ENCODE assay signal across 16 cellular contexts in genomic region chr12:128026696-128027574, GRCh38.
"Had no signal": no experiment of that assay in that cellular context is flagged by ENCODE, and none has a peak within 500 bp of the region (broad histone marks: within the 10 kb centered on the region; RNA-seq: fewer than 3 reads in every experiment).

No MANE protein-coding gene starts in this region.

- H3K27me3 Mint-ChIP-seq: activated naive CD8-positive, alpha-beta T cell; naive thymus-derived CD4-positive, alpha-beta T cell; T-cell had no signal

- DNase-seq: activated CD8-positive, alpha-beta memory T cell treated with anti-CD3 and anti-CD28 coated beads for 24 hours; activated gamma-delta T cell treated with Interleukin-2 at 50 U/mL for 16 hours; dermis blood vessel endothelial cell; foreskin melanocyte; left ventricle myocardium inferior; mammary epithelial cell; naive thymus-derived CD4-positive, alpha-beta T cell; pancreas; sigmoid colon; stimulated activated CD4-positive, alpha-beta T cell treated with anti-CD3 and anti-CD28 coated beads, Interleukin-4, amount 100 ng/mL, for 24 hours; T-cell; T-helper 9 cell had no signal

- H3K36me3 Mint-ChIP-seq: activated naive CD8-positive, alpha-beta T cell; naive thymus-derived CD4-positive, alpha-beta T cell; stimulated activated effector memory CD8-positive, alpha-beta T cell treated with anti-CD3 and anti-CD28 coated beads, Interleukin-12 subunit alpha, Interleukin-12 subunit beta, amount 100 ng/mL, for 72 hours; T-cell had no signal

- H3K27ac ChIP-seq: epithelial cell of prostate, left ventricle myocardium inferior, pancreas, sigmoid colon had no signal

- H3K9me3 ChIP-seq: left ventricle myocardium inferior, pancreas, sigmoid colon had no signal

- ATAC-seq: naive thymus-derived CD4-positive, alpha-beta T cell; SK-N-SH treated with all-trans-retinoic acid at 6 μM for 48 hours; stimulated activated effector memory CD8-positive, alpha-beta T cell treated with anti-CD3 and anti-CD28 coated beads, Interleukin-12 subunit alpha, Interleukin-12 subunit beta, amount 100 ng/mL, for 72 hours; T-cell had no signal

- H3K36me3 ChIP-seq: left ventricle myocardium inferior, pancreas, sigmoid colon had no signal

- FAIRE-seq: pancreas had no signal

- H3K4me1 ChIP-seq: left ventricle myocardium inferior, pancreas, sigmoid colon had no signal

- H3K4me3 Mint-ChIP-seq: activated naive CD8-positive, alpha-beta T cell; naive thymus-derived CD4-positive, alpha-beta T cell; stimulated activated effector memory CD8-positive, alpha-beta T cell treated with anti-CD3 and anti-CD28 coated beads, Interleukin-12 subunit alpha, Interleukin-12 subunit beta, amount 100 ng/mL, for 72 hours; T-cell had no signal

- H3K4me3 ChIP-seq: left ventricle myocardium inferior, pancreas, sigmoid colon had no signal

- H3K4me1 Mint-ChIP-seq: naive thymus-derived CD4-positive, alpha-beta T cell; stimulated activated effector memory CD8-positive, alpha-beta T cell treated with anti-CD3 and anti-CD28 coated beads, Interleukin-12 subunit alpha, Interleukin-12 subunit beta, amount 100 ng/mL, for 72 hours; T-cell had no signal

- H3K27ac Mint-ChIP-seq: activated naive CD8-positive, alpha-beta T cell; naive thymus-derived CD4-positive, alpha-beta T cell; stimulated activated effector memory CD8-positive, alpha-beta T cell treated with anti-CD3 and anti-CD28 coated beads, Interleukin-12 subunit alpha, Interleukin-12 subunit beta, amount 100 ng/mL, for 72 hours; T-cell had no signal

- H3K27me3 ChIP-seq: pancreas had no signal
